In genomic region chr16:4501071-4501478, GRCh38 we compare ENCODE assay signal across 10 cellular contexts. TPM values are rescaled to one million over a fixed set of nuclear protein-coding genes. Genes with fewer than 3 reads are reported as not detected.
DNase-seq lines count a peak whose midpoint lies in the region; ATAC-seq and TF ChIP-seq lines count a peak whose summit lies in the region.
"Had no signal": no experiment of that assay in that cellular context is flagged by ENCODE, and none has a peak within 500 bp of the region (broad histone marks: within the 10 kb centered on the region; RNA-seq: fewer than 3 reads in every experiment).

No MANE protein-coding gene starts in this region.

- CTCF ChIA-PET in CD4-positive, alpha-beta memory T cell (lab: Charles Lee; ENCODE audit: partially characterized antibody) = interaction anchor here (1.0 to 13.3 kb wide), 5 partner anchors 16 to 116 kb away, joined by 3 to 343 read pairs (median 3); partner anchors contain the start of genes HMOX2 and NMRAL1

- peak in 1 of 2 donors; percentile 21 for TF ChIP-seq POLR2A in adrenal gland (IDR thresholded peaks at IDR 0.05)

- intact Hi-C loops in CD4-positive, alpha-beta memory T cell (cut with micrococcal nuclease) = no loop called here
- intact Hi-C loops in adrenal gland (cut with DNase I) (no loop called here), left ventricle myocardium inferior (cut with micrococcal nuclease) (no loop called here), psoas muscle (cut with DNase I) (loop anchor here in 1 of 2 donors (10.0 kb wide), 1 partner anchor 454 kb away; the partner anchor contains the start of gene SEC14L5)

- peaks cover 63 to 94% (median 83%) of the 10 kb centered on the region in 4 donors for H3K4me1 Mint-ChIP-seq in CD4-positive, alpha-beta memory T cell

- ATAC-seq in psoas muscle = peak in 1 of 4 donors; percentile 31

- POLR2A ChIA-PET in CD4-positive, alpha-beta memory T cell (lab: Charles Lee; ENCODE audit: partially characterized antibody) = interaction anchor here (0.8 to 11.8 kb wide), 9 partner anchors 9 to 116 kb away, joined by 3 to 247 read pairs (median 5); partner anchors contain the start of genes CORO7, HMOX2 and NMRAL1

- H3K27ac Mint-ChIP-seq in CD4-positive, alpha-beta memory T cell = peak overlapping the region; percentile 90 to 97 (median 93)

- peak overlapping the region in 4 of 8 donors; percentile 29 to 67 (median 50) for H3K4me3 Mint-ChIP-seq in CD4-positive, alpha-beta memory T cell

- no peak overlapping the region for H3K4me3 ChIP-seq in CD4-positive, alpha-beta memory T cell (ENCODE audit: low read length in 2 of 2)
- H3K4me3 ChIP-seq in adrenal gland (peak overlapping the region in 1 of 4 donors; percentile 38), left ventricle myocardium inferior (peak overlapping the region; percentile 40), psoas muscle (no peak overlapping the region)

- H3K27me3 ChIP-seq in CD4-positive, alpha-beta memory T cell (ENCODE audit: insufficient read depth, low read length) = no peaks in the 10 kb centered on the region
- no peaks in the 10 kb centered on the region for H3K27me3 ChIP-seq in adrenal gland
- no peaks in the 10 kb centered on the region for H3K27me3 ChIP-seq in left ventricle myocardium inferior (ENCODE audit: low read depth)
- no peaks in the 10 kb centered on the region for H3K27me3 ChIP-seq in psoas muscle (ENCODE audit: insufficient read depth in 3 of 3, low read length in 2 of 3)

- H3K9me3 ChIP-seq in CD4-positive, alpha-beta memory T cell (ENCODE audit: control insufficient read depth in 1 of 2, low read length in 2 of 2) = no peaks in the 10 kb centered on the region
- H3K9me3 ChIP-seq in adrenal gland (replicated peaks in 1 of 3) (no peaks in the 10 kb centered on the region), left ventricle myocardium inferior (replicated peaks) (no peaks in the 10 kb centered on the region), psoas muscle (no peaks in the 10 kb centered on the region)

- no peaks in the 10 kb centered on the region for H3K27me3 Mint-ChIP-seq in CD4-positive, alpha-beta memory T cell

- TF ChIP-seq CTCF in adrenal gland (IDR thresholded peaks at IDR 0.05) = no peak
- TF ChIP-seq CTCF in left ventricle myocardium inferior (IDR thresholded peaks at IDR 0.05; ENCODE audit: borderline replicate concordance) = no peak
- no peak for TF ChIP-seq CTCF in psoas muscle (IDR thresholded peaks at IDR 0.05)

- 16 to 25% (median 22%) methylated on average over 5 of the region's 5 CpGs for WGBS in adrenal gland, 4 donors
- 31 to 49% (median 33%) methylated on average over 5 of the region's 5 CpGs for WGBS in psoas muscle, 3 donors

- peaks cover 89% of the 10 kb centered on the region for H3K4me1 ChIP-seq in CD4-positive, alpha-beta memory T cell (ENCODE audit: insufficient read depth, low read length)
- H3K4me1 ChIP-seq in adrenal gland (replicated peaks in 1 of 2) (peaks cover 4 to 29% of the 10 kb centered on the region in 2 donors), left ventricle myocardium inferior (peaks cover 91% of the 10 kb centered on the region), psoas muscle (peaks cover 17% of the 10 kb centered on the region)

- H3K9me3 Mint-ChIP-seq in CD4-positive, alpha-beta memory T cell = no peaks in the 10 kb centered on the region

- no peak overlapping the region for H3K27ac ChIP-seq in CD4-positive, alpha-beta memory T cell (ENCODE audit: low read depth, low read length)
- peak overlapping the region; percentile 76 to 88 (median 84) for H3K27ac ChIP-seq in adrenal gland
- peak overlapping the region; percentile 82 for H3K27ac ChIP-seq in left ventricle myocardium inferior (replicated peaks)
- peak overlapping the region; percentile 70 for H3K27ac ChIP-seq in psoas muscle

- H3K36me3 ChIP-seq in CD4-positive, alpha-beta memory T cell (ENCODE audit: insufficient read depth, low read length) = peaks cover 12% of the 10 kb centered on the region
- H3K36me3 ChIP-seq in adrenal gland (replicated peaks in 1 of 2) (no peaks in the 10 kb centered on the region), left ventricle myocardium inferior (peaks cover 15% of the 10 kb centered on the region), psoas muscle (ENCODE audit: insufficient read depth in 1 of 2, low read depth in 1 of 2) (peaks cover 0 to 19% of the 10 kb centered on the region in 2 donors)

- peaks cover 18 to 37% of the 10 kb centered on the region in 2 donors for H3K36me3 Mint-ChIP-seq in CD4-positive, alpha-beta memory T cell

- no peak for DNase-seq in CD4-positive, alpha-beta memory T cell
- peak in 1 of 7 donors; percentile 24 for DNase-seq in adrenal gland
- no peak for DNase-seq in left ventricle myocardium inferior
- no peak for DNase-seq in psoas muscle
- no peak for DNase-seq in NCI-H1694 treated with DMSO at 0.1 percent for 48 hours (lab: John Stamatoyannopoulos, UW)
- no peak for DNase-seq in hepatic stellate cell (ENCODE audit: low spot score)
- DNase-seq in iPS-NIHi7 (ENCODE audit: extremely low spot score) = no peak
- no peak for DNase-seq in activated CD4-positive, CD25-positive, alpha-beta regulatory T cell treated with anti-CD3 and anti-CD28 coated beads, Interleukin-2, amount 50 U/mL, for 72 hours
- DNase-seq: NCI-H1092 had no signal

RNA-seq across cellular contexts. Expression of gene HMOX2, which starts 24.9 kb away (rescaled TPM):
- 10 to 100 TPM; 64.1 to 72.4 TPM for total RNA-seq in CD4-positive, alpha-beta memory T cell
- polyA plus RNA-seq in CD4-positive, alpha-beta memory T cell = 100 to 1,000 TPM; 164 to 206 TPM
- 100 to 1,000 TPM in 1 of 8 donors, 10 to 100 TPM in 7; 46.0 to 113 (median 65.6) TPM for total RNA-seq in adrenal gland
- 100 to 1,000 TPM in 1 of 3 donors, 10 to 100 TPM in 2; 36.1 to 114 (median 39.0) TPM for polyA plus RNA-seq in adrenal gland
- 115 TPM for total RNA-seq in left ventricle myocardium inferior
- total RNA-seq in psoas muscle = 10 to 100 TPM; 20.8 to 26.6 (median 22.6) TPM
- polyA plus RNA-seq in psoas muscle = 10 to 100 TPM; 22.2 to 49.0 (median 23.8) TPM

RNA-seq across cellular contexts. Expression of gene NMRAL1, which starts 26.6 kb away (rescaled TPM):
- 10 to 100 TPM; 61.6 to 61.8 TPM for total RNA-seq in CD4-positive, alpha-beta memory T cell
- 10 to 100 TPM; 55.1 to 65.7 TPM for polyA plus RNA-seq in CD4-positive, alpha-beta memory T cell
- total RNA-seq in adrenal gland (100 to 1,000 TPM in 1 of 8 donors, 10 to 100 TPM in 7; 51.3 to 104 (median 69.9) TPM), left ventricle myocardium inferior (21.9 TPM), psoas muscle (1 to 10 TPM; 2.5 to 5.5 (median 3.9) TPM)
- polyA plus RNA-seq in adrenal gland (100 to 1,000 TPM in 2 of 3 donors, 10 to 100 TPM in 1; 35.0 to 139 (median 126) TPM), psoas muscle (1 to 10 TPM; 4.0 to 5.1 (median 4.2) TPM)

RNA-seq across cellular contexts. Expression of gene CDIP1, which starts 37.5 kb away (rescaled TPM):
- total RNA-seq in CD4-positive, alpha-beta memory T cell = 10 to 100 TPM; 19.0 to 21.1 TPM
- polyA plus RNA-seq in CD4-positive, alpha-beta memory T cell = 10 to 100 TPM; 10.2 to 15.7 TPM
- total RNA-seq in adrenal gland (10 to 100 TPM; 26.0 to 68.0 (median 45.6) TPM), left ventricle myocardium inferior (48.5 TPM), psoas muscle (10 to 100 TPM; 29.1 to 51.8 (median 34.9) TPM)
- polyA plus RNA-seq in adrenal gland (10 to 100 TPM; 23.6 to 41.6 (median 24.5) TPM), psoas muscle (10 to 100 TPM; 18.7 to 33.6 (median 22.3) TPM)

RNA-seq across cellular contexts. Expression of gene C16orf96, which starts 55.1 kb away (rescaled TPM):
- under 1 TPM; 0.29 to 0.33 TPM for total RNA-seq in CD4-positive, alpha-beta memory T cell
- not detected for polyA plus RNA-seq in CD4-positive, alpha-beta memory T cell
- total RNA-seq in adrenal gland = under 1 TPM; 0.14 to 0.61 (median 0.29) TPM
- polyA plus RNA-seq in adrenal gland = under 1 TPM in 2 of 3 donors, not detected in 1; 0.07 to 0.16 TPM
- total RNA-seq in left ventricle myocardium inferior = 0.08 TPM
- under 1 TPM in 3 of 4 donors, not detected in 1; 0.04 to 0.32 (median 0.07) TPM for total RNA-seq in psoas muscle
- under 1 TPM in 1 of 3 donors, not detected in 2; 0.05 TPM for polyA plus RNA-seq in psoas muscle
- total RNA-seq: SK-MEL-5 had no signal
